ENCODE assay signal across 33 cellular contexts in the genomic region with DNA sequence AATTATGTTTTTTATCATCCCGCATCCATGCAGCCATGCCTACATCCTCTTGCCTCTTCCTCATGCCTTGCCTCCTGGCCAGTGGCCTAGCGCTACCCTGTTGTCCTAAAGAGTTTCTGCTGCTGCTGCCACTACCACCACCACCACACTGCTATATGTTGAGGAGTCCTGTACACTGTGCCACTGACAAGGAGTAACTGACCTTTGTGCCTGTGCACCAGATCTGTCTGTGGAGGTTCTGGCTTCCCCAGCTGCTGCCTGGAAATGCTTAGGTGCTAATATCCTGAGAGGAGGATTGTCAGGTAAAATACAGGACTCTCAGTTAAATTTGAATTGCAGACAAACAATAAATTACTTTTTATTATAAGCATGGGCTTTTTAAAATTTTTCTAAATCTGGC. TPM values are rescaled to one million over a fixed set of nuclear protein-coding genes. Genes with fewer than 3 reads are reported as not detected.
"Had no signal": no experiment of that assay in that cellular context is flagged by ENCODE, and none has a peak within 500 bp of the region (broad histone marks: within the 10 kb centered on the region; RNA-seq: fewer than 3 reads in every experiment).

No MANE protein-coding gene starts in this region.

- ATAC-seq: activated CD8-positive, alpha-beta T cell treated with anti-CD3 and anti-CD28 coated beads for 36 hours; activated T-cell treated with anti-CD3 and anti-CD28 coated beads, Interleukin-2, amount 50 U/mL, for 72 hours; activated T-helper 17 cell treated with anti-CD3 and anti-CD28 coated beads, Interleukin-2, amount 50 U/mL, for 72 hours had no signal

- H3K27me3 ChIP-seq: ascending aorta, cardiac muscle cell, MG63, SJCRH30 had no signal

- H3K36me3 ChIP-seq: cardiac muscle cell, MG63, SJCRH30 had no signal

- H3K4me1 ChIP-seq: ascending aorta had no signal

- H3K27ac ChIP-seq: ascending aorta, cardiac muscle cell, SJCRH30, SK-N-MC had no signal

- DNase-seq: activated CD4-positive, alpha-beta T cell treated with anti-CD3 and anti-CD28 coated beads, Interleukin-2, amount 10 ng/mL, durations not matched to agents 24 days and 14 days; activated CD4-positive, alpha-beta T cell treated with anti-CD3 and anti-CD28 coated beads, Interleukin-2, amount 50 U/mL, for 4 hours; activated CD8-positive, alpha-beta T cell treated with anti-CD3 and anti-CD28 coated beads for 36 hours; activated effector memory CD4-positive, alpha-beta T cell treated with anti-CD3 and anti-CD28 coated beads, Interleukin-2, amount 50 U/mL, for 16 hours; activated naive CD4-positive, alpha-beta T cell treated with Interleukin-2 at 50 U/mL for 16 hours; activated naive CD8-positive, alpha-beta T cell treated with anti-CD3 and anti-CD28 coated beads, Interleukin-2, amount 10 ng/mL, durations not matched to agents 7 days and 5 days; activated T-cell treated with anti-CD3 and anti-CD28 coated beads, Interleukin-2, amount 50 U/mL, for 1 hour; activated T-cell treated with anti-CD3 and anti-CD28 coated beads, Interleukin-2, amount 50 U/mL, for 72 hours; amygdala; Kasumi-1; MG63; NCI-H1048; NCI-H1105 treated with DMSO at 0.1 percent for 48 hours; NCI-H1436; NCI-H1694; NCI-H1930; NCI-H2081 treated with DMSO at 0.1 percent for 48 hours; NCI-H226; NCI-H446 treated with DMSO at 0.1 percent for 48 hours; NCI-H524; NCI-H69; NK-92 treated with Interleukin-12 subunit alpha and Interleukin-12 subunit beta, amount 100 ng/mL, for 24 hours; Right ventricle myocardium superior; SJCRH30; T1000 had no signal

- H3K4me3 ChIP-seq: ascending aorta, cardiac muscle cell, MG63, SJCRH30, SK-N-MC had no signal

- H3K9me3 ChIP-seq: ascending aorta, MG63, SJCRH30 had no signal

RNA-seq across cellular contexts. Expression of gene CFAP69, which starts 7.0 kb away (rescaled TPM):
- total RNA-seq: activated CD4-positive, alpha-beta T cell treated with anti-CD3 and anti-CD28 coated beads, Interleukin-2, amount 10 ng/mL, durations not matched to agents 24 days and 14 days; OCI-LY7; T-helper 1 cell treated with Interleukin-12 subunit alpha and Interleukin-12 subunit beta and Interleukin-4 antibody, amounts not matched to agents 30 ng/mL and 1 ng/mL, for 36 hours; T-helper 2 cell treated with Interferon-gamma antibody and Interleukin-4, amounts not matched to agents 100 ng/mL and 5 ng/mL, for 36 hours had no signal

RNA-seq across cellular contexts. Expression of gene STEAP2, which starts 26.5 kb away (rescaled TPM):
- total RNA-seq: activated CD4-positive, alpha-beta T cell treated with anti-CD3 and anti-CD28 coated beads, Interleukin-2, amount 10 ng/mL, durations not matched to agents 24 days and 14 days; activated CD8-positive, alpha-beta memory T cell treated with anti-CD3 and anti-CD28 coated beads for 36 hours; activated CD8-positive, alpha-beta T cell treated with anti-CD3 and anti-CD28 coated beads for 36 hours; activated naive CD8-positive, alpha-beta T cell treated with anti-CD3 and anti-CD28 coated beads, Interleukin-2, amount 10 ng/mL, durations not matched to agents 7 days and 5 days; activated T-cell treated with anti-CD3 and anti-CD28 coated beads, Interleukin-2, amount 50 U/mL, for 72 hours; OCI-LY7 had no signal
